Comparison of ENCODE assay signal across 1 cellular context in the genomic region with DNA sequence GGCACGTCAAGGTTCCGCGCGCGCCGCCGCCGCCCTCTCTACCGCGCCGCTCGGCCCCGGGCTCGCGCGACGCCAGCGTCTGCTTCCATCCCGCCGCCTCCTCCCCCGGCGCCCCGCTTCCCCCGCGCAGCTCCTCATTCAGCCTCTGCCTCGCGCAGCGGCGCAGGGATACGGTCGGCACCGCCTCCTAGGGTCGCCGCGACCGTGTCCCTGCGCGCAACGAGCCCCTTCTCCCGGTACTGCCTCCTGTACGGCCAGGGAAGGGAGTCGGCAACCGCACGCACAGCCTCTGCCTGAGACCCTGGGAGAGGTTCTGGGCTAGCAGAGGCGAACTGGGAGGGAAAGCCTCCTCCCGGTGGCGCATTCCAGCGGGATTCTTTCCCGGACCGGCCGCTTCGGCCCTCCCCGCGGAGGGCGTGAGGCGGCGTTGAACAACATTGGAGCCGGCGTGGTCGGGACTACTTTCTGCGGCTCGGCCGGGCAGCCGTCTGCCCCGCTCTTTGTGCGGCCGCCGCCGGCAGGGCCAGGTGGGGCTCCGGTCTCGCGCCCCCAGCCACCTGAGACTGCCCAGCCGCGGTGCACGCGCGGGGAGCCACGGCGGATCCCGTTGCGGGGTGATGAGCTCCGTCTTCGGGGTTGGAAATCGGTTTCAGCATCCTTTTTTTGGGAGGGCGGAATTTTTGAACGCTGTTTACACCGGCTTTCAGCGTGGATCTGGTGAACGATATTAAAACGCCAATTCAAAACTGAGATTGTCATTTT.
TF ChIP-seq lines count a peak whose summit lies in the region.

Gene LRP6, minus strand, starts transcription at position 172 of the 762 bp plus-strand sequence. CDS start 309 bp downstream, outside the sequence.

TF ChIP-seq in HepG2, 621 proteins besides CTCF, POLR2A, EP300 and RAD21 (continued from another document and continues in another):
- TF ChIP-seq, protein P1, sequence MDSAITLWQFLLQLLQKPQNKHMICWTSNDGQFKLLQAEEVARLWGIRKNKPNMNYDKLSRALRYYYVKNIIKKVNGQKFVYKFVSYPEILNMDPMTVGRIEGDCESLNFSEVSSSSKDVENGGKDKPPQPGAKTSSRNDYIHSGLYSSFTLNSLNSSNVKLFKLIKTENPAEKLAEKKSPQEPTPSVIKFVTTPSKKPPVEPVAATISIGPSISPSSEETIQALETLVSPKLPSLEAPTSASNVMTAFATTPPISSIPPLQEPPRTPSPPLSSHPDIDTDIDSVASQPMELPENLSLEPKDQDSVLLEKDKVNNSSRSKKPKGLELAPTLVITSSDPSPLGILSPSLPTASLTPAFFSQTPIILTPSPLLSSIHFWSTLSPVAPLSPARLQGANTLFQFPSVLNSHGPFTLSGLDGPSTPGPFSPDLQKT (CRISPR knock-in tag; IDR thresholded peaks at IDR 0.05; ENCODE audit: borderline replicate concordance) = no peak
- no peak for TF ChIP-seq HNRNPL (IDR thresholded peaks at IDR 0.05; ENCODE audit: low read depth, low read length)
- TF ChIP-seq GATAD1 (CRISPR knock-in tag; IDR thresholded peaks at IDR 0.05) = peak; percentile 80; the same call in 1 of the 2 replicates
- no peak for TF ChIP-seq CC2D1A (CRISPR knock-in tag; IDR thresholded peaks at IDR 0.05)
- peak; percentile 90 for TF ChIP-seq ZSCAN22 (CRISPR knock-in tag; IDR thresholded peaks at IDR 0.05)
- peak; percentile 93 for TF ChIP-seq CSRNP1 (CRISPR knock-in tag; IDR thresholded peaks at IDR 0.05)
- peak; percentile 48; the same call in 1 of the 2 replicates for TF ChIP-seq KDM6A (CRISPR knock-in tag; IDR thresholded peaks at IDR 0.05; ENCODE audit: low read depth)
- TF ChIP-seq, protein P2, sequence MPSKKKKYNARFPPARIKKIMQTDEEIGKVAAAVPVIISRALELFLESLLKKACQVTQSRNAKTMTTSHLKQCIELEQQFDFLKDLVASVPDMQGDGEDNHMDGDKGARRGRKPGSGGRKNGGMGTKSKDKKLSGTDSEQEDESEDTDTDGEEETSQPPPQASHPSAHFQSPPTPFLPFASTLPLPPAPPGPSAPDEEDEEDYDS (CRISPR knock-in tag; IDR thresholded peaks at IDR 0.05) = peak; percentile 92
- TF ChIP-seq GMEB1 (CRISPR knock-in tag; IDR thresholded peaks at IDR 0.05; ENCODE audit: borderline replicate concordance) = peak; percentile 98
- no peak for TF ChIP-seq RORA (CRISPR knock-in tag; IDR thresholded peaks at IDR 0.05)
- peak; percentile 97 for TF ChIP-seq ZNF792 (CRISPR knock-in tag; IDR thresholded peaks at IDR 0.05)
- peak; percentile 97 for TF ChIP-seq ZNF235 (CRISPR knock-in tag; IDR thresholded peaks at IDR 0.05; ENCODE audit: borderline replicate concordance)
- TF ChIP-seq ATF6 (CRISPR knock-in tag; conservative IDR thresholded peaks at IDR 0.05) = no peak
- TF ChIP-seq, protein P3, sequence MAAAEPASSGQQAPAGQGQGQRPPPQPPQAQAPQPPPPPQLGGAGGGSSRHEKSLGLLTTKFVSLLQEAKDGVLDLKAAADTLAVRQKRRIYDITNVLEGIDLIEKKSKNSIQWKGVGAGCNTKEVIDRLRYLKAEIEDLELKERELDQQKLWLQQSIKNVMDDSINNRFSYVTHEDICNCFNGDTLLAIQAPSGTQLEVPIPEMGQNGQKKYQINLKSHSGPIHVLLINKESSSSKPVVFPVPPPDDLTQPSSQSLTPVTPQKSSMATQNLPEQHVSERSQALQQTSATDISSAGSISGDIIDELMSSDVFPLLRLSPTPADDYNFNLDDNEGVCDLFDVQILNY (CRISPR knock-in tag; conservative IDR thresholded peaks at IDR 0.05) = no peak
- no peak for TF ChIP-seq NR1H2 (CRISPR knock-in tag; IDR thresholded peaks at IDR 0.05; ENCODE audit: borderline replicate concordance, low read depth)
- TF ChIP-seq ZMYM2 (CRISPR knock-in tag; IDR thresholded peaks at IDR 0.05) = 0 out of 2 replicates have a peak, but pooled peaks have one; percentile 37
- TF ChIP-seq HES4 (CRISPR knock-in tag; IDR thresholded peaks at IDR 0.05; ENCODE audit: borderline replicate concordance) = peak; percentile 98
- TF ChIP-seq ZNF839 (CRISPR knock-in tag; IDR thresholded peaks at IDR 0.05; ENCODE audit: borderline replicate concordance) = peak; percentile 74; the same call in 1 of the 2 replicates
- peak; percentile 82 for TF ChIP-seq YEATS2 (CRISPR knock-in tag; IDR thresholded peaks at IDR 0.05; ENCODE audit: borderline replicate concordance)
- peak; percentile 94; the same call in 1 of the 2 replicates for TF ChIP-seq ZNF75D (CRISPR knock-in tag; IDR thresholded peaks at IDR 0.05; ENCODE audit: borderline replicate concordance)
- no peak for TF ChIP-seq CENPT (CRISPR knock-in tag; IDR thresholded peaks at IDR 0.05; ENCODE audit: low read depth)
- TF ChIP-seq ZNF713 (CRISPR knock-in tag; IDR thresholded peaks at IDR 0.05) = 0 out of 2 replicates have a peak, but pooled peaks have one; percentile 93
- no peak for TF ChIP-seq CREB3 (CRISPR knock-in tag; IDR thresholded peaks at IDR 0.05)
- TF ChIP-seq MAX (IDR thresholded peaks at IDR 0.05) = peak; percentile 46
- TF ChIP-seq GATA4 (IDR thresholded peaks at IDR 0.05; ENCODE audit: borderline replicate concordance, low read depth) = no peak
- TF ChIP-seq SUZ12 (IDR thresholded peaks at IDR 0.05; ENCODE audit: low read depth, low read length) = no peak
- TF ChIP-seq TBP (CRISPR knock-in tag; IDR thresholded peaks at IDR 0.05) = no peak
- peak; percentile 59 for TF ChIP-seq SOX5 (CRISPR knock-in tag; IDR thresholded peaks at IDR 0.05; ENCODE audit: borderline replicate concordance)
- TF ChIP-seq LBX2 (CRISPR knock-in tag; IDR thresholded peaks at IDR 0.05; ENCODE audit: borderline replicate concordance) = no peak; the same call in 1 of the 2 replicates
- peak; percentile 79 for TF ChIP-seq ZNF574 (CRISPR knock-in tag; IDR thresholded peaks at IDR 0.05)
- TF ChIP-seq CBFB (CRISPR knock-in tag; IDR thresholded peaks at IDR 0.05) = peak; percentile 91
- TF ChIP-seq ZNF382 (CRISPR knock-in tag; IDR thresholded peaks at IDR 0.05; ENCODE audit: borderline replicate concordance) = no peak
- peak; percentile 81 for TF ChIP-seq ZNF121 (CRISPR knock-in tag; IDR thresholded peaks at IDR 0.05)
- TF ChIP-seq TOPORS (CRISPR knock-in tag; IDR thresholded peaks at IDR 0.05) = peak; percentile 97
- TF ChIP-seq NBN (conservative IDR thresholded peaks at IDR 0.05) = no peak
- TF ChIP-seq EZH2 (conservative IDR thresholded peaks at IDR 0.05; ENCODE audit: low read depth, low read length) = no peak
- TF ChIP-seq, protein P4, sequence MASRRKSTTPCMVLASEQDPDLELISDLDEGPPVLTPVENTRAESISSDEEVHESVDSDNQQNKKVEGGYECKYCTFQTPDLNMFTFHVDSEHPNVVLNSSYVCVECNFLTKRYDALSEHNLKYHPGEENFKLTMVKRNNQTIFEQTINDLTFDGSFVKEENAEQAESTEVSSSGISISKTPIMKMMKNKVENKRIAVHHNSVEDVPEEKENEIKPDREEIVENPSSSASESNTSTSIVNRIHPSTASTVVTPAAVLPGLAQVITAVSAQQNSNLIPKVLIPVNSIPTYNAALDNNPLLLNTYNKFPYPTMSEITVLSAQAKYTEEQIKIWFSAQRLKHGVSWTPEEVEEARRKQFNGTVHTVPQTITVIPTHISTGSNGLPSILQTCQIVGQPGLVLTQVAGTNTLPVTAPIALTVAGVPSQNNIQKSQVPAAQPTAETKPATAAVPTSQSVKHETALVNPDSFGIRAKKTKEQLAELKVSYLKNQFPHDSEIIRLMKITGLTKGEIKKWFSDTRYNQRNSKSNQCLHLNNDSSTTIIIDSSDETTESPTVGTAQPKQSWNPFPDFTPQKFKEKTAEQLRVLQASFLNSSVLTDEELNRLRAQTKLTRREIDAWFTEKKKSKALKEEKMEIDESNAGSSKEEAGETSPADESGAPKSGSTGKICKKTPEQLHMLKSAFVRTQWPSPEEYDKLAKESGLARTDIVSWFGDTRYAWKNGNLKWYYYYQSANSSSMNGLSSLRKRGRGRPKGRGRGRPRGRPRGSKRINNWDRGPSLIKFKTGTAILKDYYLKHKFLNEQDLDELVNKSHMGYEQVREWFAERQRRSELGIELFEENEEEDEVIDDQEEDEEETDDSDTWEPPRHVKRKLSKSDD (CRISPR knock-in tag; IDR thresholded peaks at IDR 0.05; ENCODE audit: low read depth) = peak; percentile 68; the same call in 1 of the 2 replicates
- peak; percentile 3; the same call in 1 of the 2 replicates for TF ChIP-seq BHLHE40 (IDR thresholded peaks at IDR 0.05; ENCODE audit: low read length)
- TF ChIP-seq MYNN (CRISPR knock-in tag; IDR thresholded peaks at IDR 0.05; ENCODE audit: low read depth) = peak; percentile 95; the same call in 1 of the 2 replicates
- TF ChIP-seq ZFP1 (CRISPR knock-in tag; IDR thresholded peaks at IDR 0.05) = 0 out of 2 replicates have a peak, but pooled peaks have one; percentile 63
